8 cellular contexts compared by ENCODE assay signal in the genomic region with DNA sequence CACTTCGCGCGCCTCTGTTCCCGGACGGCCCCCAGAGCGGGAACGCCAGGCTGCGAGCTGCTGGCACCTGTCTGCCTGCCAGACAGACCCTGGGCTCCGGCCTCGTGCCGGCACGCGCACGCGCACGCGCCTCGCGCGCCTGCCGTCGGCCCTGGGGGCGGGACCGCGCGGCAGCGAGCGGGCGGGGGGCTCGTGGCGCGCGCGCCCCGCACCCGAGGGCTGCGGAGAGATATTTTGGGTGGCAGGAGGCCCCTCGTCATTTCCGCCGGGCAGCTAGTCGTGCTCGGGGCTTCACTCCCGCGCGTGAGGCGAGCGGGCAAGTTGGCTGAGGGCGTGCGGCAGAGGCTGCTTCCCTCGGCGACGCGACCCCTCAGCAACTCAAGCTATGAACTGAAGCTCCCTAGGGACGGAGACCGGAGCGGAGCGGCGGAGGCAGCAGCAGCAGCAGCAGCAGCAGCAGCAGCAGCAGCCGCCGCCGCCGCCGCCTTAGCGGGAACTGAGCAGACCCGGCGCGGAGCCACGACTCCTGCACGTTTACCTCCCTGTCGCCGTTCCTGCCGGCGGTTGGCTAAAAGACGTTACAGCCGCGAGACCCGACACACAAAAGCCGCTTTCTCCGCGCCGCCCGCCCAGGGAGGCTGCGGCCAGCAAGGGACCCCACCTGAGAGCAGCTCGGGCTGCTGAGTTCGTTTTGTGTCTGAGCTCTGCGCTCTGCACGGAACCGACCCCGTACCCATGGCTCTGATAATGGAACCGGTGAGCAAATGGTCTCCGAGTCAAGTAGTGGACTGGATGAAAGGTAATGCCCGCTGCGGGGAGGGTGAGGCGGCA. TPM values are rescaled to one million over a fixed set of nuclear protein-coding genes. Genes with fewer than 3 reads are reported as not detected.
DNase-seq lines count a peak whose midpoint lies in the region; ATAC-seq and TF ChIP-seq lines count a peak whose summit lies in the region.

A gene (plus strand): TSS at position 256 of the 831 bp plus-strand sequence. CDS start 480 bp downstream, at position 736.

- no peaks in the 10 kb centered on the region for H4K20me1 ChIP-seq in fibroblast of lung (ENCODE audit: control insufficient read depth, extremely low read depth, insufficient read depth, low read length)

- TF ChIP-seq CTCF in AG09309 (IDR thresholded peaks at IDR 0.05; ENCODE audit: control insufficient read depth, insufficient read depth, low read depth, low read length, missing control alignments) = no peak
- no peak for TF ChIP-seq CTCF in fibroblast of lung (conservative IDR thresholded peaks at IDR 0.05 in 1 of 2, IDR thresholded peaks at IDR 0.05 in 1 of 2; ENCODE audit: low read depth in 1 of 2, low read length in 2 of 2)
- TF ChIP-seq CTCF in thoracic aorta (IDR thresholded peaks at IDR 0.05) = no peak

- peak within 1 kb of the TSS; percentile 64 for H3K4me2 ChIP-seq in fibroblast of lung (ENCODE audit: extremely low read depth, insufficient read depth, low read length)

- no peak for DNase-seq in AG09309 (ENCODE audit: low read depth)
- DNase-seq in NCI-H748 (lab: John Stamatoyannopoulos, UW; ENCODE audit: unreplicated experiment) = peak; percentile 89
- peak; percentile 69 for DNase-seq in activated T-cell treated with anti-CD3 and anti-CD28 coated beads for 48 hours (ENCODE audit: low read depth)
- peak; percentile 19 to 30 for DNase-seq in fibroblast of lung (ENCODE audit: low read depth in 2 of 2)
- DNase-seq in nucleus accumbens (lab: John Stamatoyannopoulos, UW) = peak in 48 of 56 donors; percentile 1 to 81 (median 33)
- no peak for DNase-seq in thoracic aorta (ENCODE audit: low spot score)

- no peaks in the 10 kb centered on the region for H3K27me3 ChIP-seq in fibroblast of lung (ENCODE audit: control insufficient read depth, insufficient read depth, low read length)
- H3K27me3 ChIP-seq in thoracic aorta (replicated peaks; ENCODE audit: insufficient read depth) = no peaks in the 10 kb centered on the region

- H2AFZ ChIP-seq in fibroblast of lung (ENCODE audit: low read length) = peak within 1 kb of the TSS; percentile 30

- no peaks in the 10 kb centered on the region for H3K36me3 ChIP-seq in fibroblast of lung (ENCODE audit: control insufficient read depth, insufficient read depth, low read length)
- no peaks in the 10 kb centered on the region for H3K36me3 ChIP-seq in thoracic aorta

- peak; percentile 68 for ATAC-seq in GM19025 (IDR thresholded peaks at IDR 0.05; ENCODE audit: low read depth, unreplicated experiment)
- peak; percentile 73 for ATAC-seq in HG03354 (IDR thresholded peaks at IDR 0.05; ENCODE audit: poor library complexity, severe bottlenecking, unreplicated experiment)
- ATAC-seq in thoracic aorta (ENCODE audit: insufficient number of reproducible peaks, low FRiP score, low read depth) = no peak

- no peaks in the 10 kb centered on the region for H3K79me2 ChIP-seq in fibroblast of lung (ENCODE audit: control insufficient read depth, insufficient read depth, low read length)

- H3K4me3 ChIP-seq in AG09309 (ENCODE audit: control insufficient read depth, low read depth, low read length) = peak within 1 kb of the TSS; percentile 10
- peak within 1 kb of the TSS; percentile 38 to 60 (median 52) for H3K4me3 ChIP-seq in fibroblast of lung (replicated peaks in 1 of 4; ENCODE audit: control extremely low read depth in 1 of 4, insufficient read depth in 1 of 4, low read depth in 3 of 4, low read length in 4 of 4)
- peak within 1 kb of the TSS; percentile 74 for H3K4me3 ChIP-seq in thoracic aorta

- H3K27ac ChIP-seq in fibroblast of lung (ENCODE audit: insufficient read depth, low read length) (no peak within 1 kb of the TSS), thoracic aorta (no peak within 1 kb of the TSS)

- no peaks in the 10 kb centered on the region for H3K9me3 ChIP-seq in fibroblast of lung (ENCODE audit: control insufficient read depth, insufficient read depth, low read depth, low read length)
- H3K9me3 ChIP-seq in thoracic aorta = no peaks in the 10 kb centered on the region

- no peaks in the 10 kb centered on the region for H3K4me1 ChIP-seq in fibroblast of lung (ENCODE audit: control insufficient read depth, extremely low read depth, insufficient read depth, low read length)
- H3K4me1 ChIP-seq in thoracic aorta (ENCODE audit: control insufficient read depth in 1 of 2, low read depth in 2 of 2) = no peaks in the 10 kb centered on the region

- H3K9ac ChIP-seq in fibroblast of lung (ENCODE audit: insufficient read depth, low read length) = no peak within 1 kb of the TSS

RNA-seq across cellular contexts. Expression of the gene that starts here (rescaled TPM):
- 0.33 and 1.5 TPM in 2 replicates for total RNA-seq in fibroblast of lung
- polyA plus RNA-seq in fibroblast of lung = 0.16 and 0.53 TPM in 2 replicates
- 0.09 and 0.51 TPM in 2 replicates for polyA plus RNA-seq in fibroblast of lung (2012)
- polyA minus RNA-seq in fibroblast of lung (ENCODE audit: low replicate concordance) = not detected in 2 replicates
- 10 to 100 TPM in 1 of 2 donors, 1 to 10 TPM in 1; 5.3 to 10.4 TPM for total RNA-seq in thoracic aorta

Comparison
In these comparisons a context has a peak if more than half of its experiments do, and no peak if none do; other contexts are left out.
1. DNase-seq: peak in NCI-H748 (single experiment), activated T-cell treated with anti-CD3 and anti-CD28 coated beads for 48 hours (single experiment), fibroblast of lung (2 of 2) and nucleus accumbens (48 of 56); none in AG09309 (single experiment) and thoracic aorta (single experiment).
2. H3K4me3 ChIP-seq: peak in every context shown above with its lines; median percentile 74 in thoracic aorta; 52 in fibroblast of lung; 10 in AG09309.